29 cellular contexts compared by ENCODE assay signal in the genomic region with DNA sequence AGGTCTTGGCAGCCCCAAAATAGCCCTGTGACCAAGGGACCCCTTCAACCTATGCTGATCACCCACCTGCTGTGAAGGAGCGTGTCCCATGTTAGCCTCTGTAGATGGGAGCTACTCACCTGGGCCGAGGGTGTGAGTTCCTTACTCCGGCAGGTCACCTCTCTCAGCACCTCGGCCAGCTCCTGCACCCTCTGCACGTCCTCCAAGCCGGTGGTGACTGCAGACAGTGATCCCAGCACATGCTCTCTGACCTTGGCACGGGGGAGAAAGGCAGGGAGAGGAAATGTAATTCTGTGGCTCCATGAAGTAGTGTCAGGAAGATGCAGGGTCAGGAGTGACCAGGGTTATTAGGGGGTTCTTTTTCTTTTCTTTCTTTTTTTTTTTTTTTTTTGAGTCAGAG.
DNase-seq lines count a peak whose midpoint lies in the region; ATAC-seq and TF ChIP-seq lines count a peak whose summit lies in the region.
"Had no signal": no experiment of that assay in that cellular context is flagged by ENCODE, and none has a peak within 500 bp of the region (broad histone marks: within the 10 kb centered on the region; RNA-seq: fewer than 3 reads in every experiment).

No MANE protein-coding gene starts in this region.

- no peaks in the 10 kb centered on the region for H3K9me3 Mint-ChIP-seq in stimulated activated naive CD8-positive, alpha-beta T cell treated with anti-CD3 and anti-CD28 coated beads, Interleukin-15, amount 100 ng/mL, for 72 hours
- H3K9me3 Mint-ChIP-seq in Calu3 (ENCODE audit: low read depth, unreplicated experiment): no peaks in the 10 kb centered on the region
- H3K9me3 Mint-ChIP-seq in CD8-positive, alpha-beta memory T cell: peaks cover 0 to 1% (median 0%) of the 10 kb centered on the region in 5 donors
- H3K9me3 Mint-ChIP-seq: activated naive CD4-positive, alpha-beta T cell treated with anti-CD3 and anti-CD28 coated beads, Interleukin-2, amount 50 U/mL, for 72 hours; central memory CD8-positive, alpha-beta T cell; stimulated activated effector memory CD8-positive, alpha-beta T cell treated with anti-CD3 and anti-CD28 coated beads, Interleukin-12 subunit alpha, Interleukin-12 subunit beta, amount 100 ng/mL, for 72 hours had no signal

- H3K4me1 Mint-ChIP-seq in stimulated activated naive CD8-positive, alpha-beta T cell treated with anti-CD3 and anti-CD28 coated beads, Interleukin-15, amount 100 ng/mL, for 72 hours: no peaks in the 10 kb centered on the region
- H3K4me1 Mint-ChIP-seq in Calu3 (ENCODE audit: low read depth, unreplicated experiment): peaks cover 9% of the 10 kb centered on the region
- no peaks in the 10 kb centered on the region for H3K4me1 Mint-ChIP-seq in CD8-positive, alpha-beta memory T cell
- H3K4me1 Mint-ChIP-seq: activated CD8-positive, alpha-beta memory T cell treated with anti-CD3 and anti-CD28 coated beads, Interleukin-2, amount 10 ng/mL, durations not matched to agents 7 days and 5 days; central memory CD8-positive, alpha-beta T cell had no signal

- peaks cover 3% of the 10 kb centered on the region for H3K27me3 ChIP-seq in foreskin keratinocyte
- no peaks in the 10 kb centered on the region for H3K27me3 ChIP-seq in CD8-positive, alpha-beta memory T cell (ENCODE audit: insufficient read depth, low read length, poor library complexity, severe bottlenecking)
- H3K27me3 ChIP-seq: ascending aorta, uterus had no signal

- no peak overlapping the region for H3K4me3 ChIP-seq in CD8-positive, alpha-beta memory T cell (ENCODE audit: low read length)
- H3K4me3 ChIP-seq: ascending aorta, skin epidermis, uterus had no signal

- no peak for ATAC-seq in stimulated activated naive CD8-positive, alpha-beta T cell treated with anti-CD3 and anti-CD28 coated beads, Interleukin-15, Interleukin-2, amounts not matched to agents 100 U/mL and 50 U/mL, for 24 hours
- ATAC-seq in stimulated activated naive CD8-positive, alpha-beta T cell treated with anti-CD3 and anti-CD28 coated beads, Interleukin-15, amount 100 ng/mL, for 72 hours: no peak
- peak; percentile 25 for ATAC-seq in foreskin keratinocyte
- ATAC-seq in GM18907 (IDR thresholded peaks at IDR 0.05; ENCODE audit: unreplicated experiment): no peak
- ATAC-seq in GM18519 (IDR thresholded peaks at IDR 0.05; ENCODE audit: low FRiP score, unreplicated experiment): no peak
- ATAC-seq: activated CD4-positive, CD25-positive, alpha-beta regulatory T cell treated with anti-CD3 and anti-CD28 coated beads, Interleukin-2, amount 50 U/mL, for 24 hours; activated CD8-positive, alpha-beta memory T cell treated with anti-CD3 and anti-CD28 coated beads, Interleukin-2, amount 10 ng/mL, durations not matched to agents 7 days and 5 days; activated naive CD4-positive, alpha-beta T cell treated with anti-CD3 and anti-CD28 coated beads, Interleukin-2, amount 50 U/mL, for 72 hours; stimulated activated effector memory CD8-positive, alpha-beta T cell treated with anti-CD3 and anti-CD28 coated beads, Interleukin-12 subunit alpha, Interleukin-12 subunit beta, amount 100 ng/mL, for 72 hours had no signal

- TF ChIP-seq CTCF in foreskin keratinocyte (conservative IDR thresholded peaks at IDR 0.05) (no peak), Calu3 (IDR thresholded peaks at IDR 0.05; ENCODE audit: unreplicated experiment) (no peak)

- H3K27me3 Mint-ChIP-seq in stimulated activated naive CD8-positive, alpha-beta T cell treated with anti-CD3 and anti-CD28 coated beads, Interleukin-15, amount 100 ng/mL, for 72 hours: no peaks in the 10 kb centered on the region
- H3K27me3 Mint-ChIP-seq in Calu3 (ENCODE audit: unreplicated experiment): no peaks in the 10 kb centered on the region
- H3K27me3 Mint-ChIP-seq in CD8-positive, alpha-beta memory T cell: peaks cover 11 to 12% of the 10 kb centered on the region in 2 donors
- H3K27me3 Mint-ChIP-seq: activated CD8-positive, alpha-beta memory T cell treated with anti-CD3 and anti-CD28 coated beads, Interleukin-2, amount 10 ng/mL, durations not matched to agents 7 days and 5 days; central memory CD8-positive, alpha-beta T cell had no signal

- CTCF ChIA-PET in Calu3 (lab: Charles Lee): no interaction called here
- CTCF ChIA-PET in CD8-positive, alpha-beta memory T cell (lab: Charles Lee): no interaction called here

- intact Hi-C loops in Calu3 (cut with micrococcal nuclease; ENCODE audit: unreplicated experiment): no loop called here

- H3K4me3 Mint-ChIP-seq in stimulated activated naive CD8-positive, alpha-beta T cell treated with anti-CD3 and anti-CD28 coated beads, Interleukin-15, amount 100 ng/mL, for 72 hours: no peak overlapping the region
- H3K4me3 Mint-ChIP-seq in Calu3 (ENCODE audit: low read depth, unreplicated experiment): no peak overlapping the region
- H3K4me3 Mint-ChIP-seq in CD8-positive, alpha-beta memory T cell: no peak overlapping the region
- H3K4me3 Mint-ChIP-seq: activated CD8-positive, alpha-beta memory T cell treated with anti-CD3 and anti-CD28 coated beads, Interleukin-2, amount 10 ng/mL, durations not matched to agents 7 days and 5 days; central memory CD8-positive, alpha-beta T cell; stimulated activated effector memory CD8-positive, alpha-beta T cell treated with anti-CD3 and anti-CD28 coated beads, Interleukin-12 subunit alpha, Interleukin-12 subunit beta, amount 100 ng/mL, for 72 hours had no signal

- no peaks in the 10 kb centered on the region for H3K36me3 ChIP-seq in CD8-positive, alpha-beta memory T cell (ENCODE audit: insufficient read depth, low read length)
- H3K36me3 ChIP-seq: ascending aorta, uterus had no signal

- POLR2A ChIA-PET in CD8-positive, alpha-beta memory T cell (lab: Charles Lee): no interaction called here

- no peaks in the 10 kb centered on the region for H3K4me1 ChIP-seq in foreskin keratinocyte
- no peaks in the 10 kb centered on the region for H3K4me1 ChIP-seq in CD8-positive, alpha-beta memory T cell (ENCODE audit: insufficient read depth, low read length)
- H3K4me1 ChIP-seq: ascending aorta, uterus had no signal

- no peaks in the 10 kb centered on the region for H3K9me3 ChIP-seq in CD8-positive, alpha-beta memory T cell (ENCODE audit: low read length)
- H3K9me3 ChIP-seq: ascending aorta, uterus had no signal

- peaks cover 5% of the 10 kb centered on the region for H3K36me3 Mint-ChIP-seq in Calu3 (ENCODE audit: insufficient read depth, unreplicated experiment)
- peaks cover 0 to 2% (median 0%) of the 10 kb centered on the region in 3 donors for H3K36me3 Mint-ChIP-seq in CD8-positive, alpha-beta memory T cell
- H3K36me3 Mint-ChIP-seq: activated CD8-positive, alpha-beta memory T cell treated with anti-CD3 and anti-CD28 coated beads, Interleukin-2, amount 10 ng/mL, durations not matched to agents 7 days and 5 days; activated naive CD4-positive, alpha-beta T cell treated with anti-CD3 and anti-CD28 coated beads, Interleukin-2, amount 50 U/mL, for 72 hours; stimulated activated effector memory CD8-positive, alpha-beta T cell treated with anti-CD3 and anti-CD28 coated beads, Interleukin-12 subunit alpha, Interleukin-12 subunit beta, amount 100 ng/mL, for 72 hours had no signal

- no peak overlapping the region for H3K27ac ChIP-seq in foreskin keratinocyte
- H3K27ac ChIP-seq in CD8-positive, alpha-beta memory T cell (ENCODE audit: low read depth, low read length): no peak overlapping the region
- H3K27ac ChIP-seq: ascending aorta, RWPE1, skin epidermis, uterus had no signal

- BruUV-seq in Calu3 (replicated peaks; lab: Mats Ljungman, UMichigan): no TSS peak

- H3K27ac Mint-ChIP-seq in stimulated activated naive CD8-positive, alpha-beta T cell treated with anti-CD3 and anti-CD28 coated beads, Interleukin-15, amount 100 ng/mL, for 72 hours: no peak overlapping the region
- no peak overlapping the region for H3K27ac Mint-ChIP-seq in Calu3 (ENCODE audit: unreplicated experiment)
- H3K27ac Mint-ChIP-seq in CD8-positive, alpha-beta memory T cell: no peak overlapping the region
- H3K27ac Mint-ChIP-seq: activated CD8-positive, alpha-beta memory T cell treated with anti-CD3 and anti-CD28 coated beads, Interleukin-2, amount 10 ng/mL, durations not matched to agents 7 days and 5 days; activated naive CD4-positive, alpha-beta T cell treated with anti-CD3 and anti-CD28 coated beads, Interleukin-2, amount 50 U/mL, for 72 hours; stimulated activated effector memory CD8-positive, alpha-beta T cell treated with anti-CD3 and anti-CD28 coated beads, Interleukin-12 subunit alpha, Interleukin-12 subunit beta, amount 100 ng/mL, for 72 hours had no signal

- peak; percentile 5 for DNase-seq in stimulated activated naive CD8-positive, alpha-beta T cell treated with anti-CD3 and anti-CD28 coated beads, Interleukin-15, Interleukin-2, amounts not matched to agents 100 U/mL and 50 U/mL, for 24 hours
- no peak for DNase-seq in stimulated activated naive CD8-positive, alpha-beta T cell treated with anti-CD3 and anti-CD28 coated beads, Interleukin-15, amount 100 ng/mL, for 72 hours
- DNase-seq in RPMI8226 (peak; percentile 21), foreskin keratinocyte (no peak), Calu3 (no peak)
- DNase-seq in CD8-positive, alpha-beta memory T cell: no peak
- DNase-seq: activated CD8-positive, alpha-beta memory T cell treated with anti-CD3 and anti-CD28 coated beads, Interleukin-2, amount 10 ng/mL, durations not matched to agents 7 days and 5 days; DMS153; erythroblast; foreskin melanocyte; GDM1; hypothalamus; kidney; MM.1S; NCI-H1436 treated with DMSO at 0.1 percent for 48 hours; NCI-H2171; NCI-H524 treated with DMSO at 0.1 percent for 48 hours; stimulated activated CD4-positive, alpha-beta T cell treated with anti-CD3 and anti-CD28 coated beads, Interleukin-1b, Interleukin-23, amount 100 ng/mL, for 48 hours; T1000; uterus had no signal

Comparison
In these comparisons a context has a peak if more than half of its experiments do, and no peak if none do; other contexts are left out.
1. DNase-seq: peak in stimulated activated naive CD8-positive, alpha-beta T cell treated with anti-CD3 and anti-CD28 coated beads, Interleukin-15, Interleukin-2, amounts not matched to agents 100 U/mL and 50 U/mL, for 24 hours (single experiment) and RPMI8226 (single experiment); none in stimulated activated naive CD8-positive, alpha-beta T cell treated with anti-CD3 and anti-CD28 coated beads, Interleukin-15, amount 100 ng/mL, for 72 hours (0 of 2), foreskin keratinocyte (0 of 2), Calu3 (single experiment) and CD8-positive, alpha-beta memory T cell (0 of 5).